ENCODE assay signal across 8 cellular contexts in genomic region chr6:89830385-89830809, GRCh38. TPM values are rescaled to one million over a fixed set of nuclear protein-coding genes. Genes with fewer than 3 reads are reported as not detected.
DNase-seq lines count a peak whose midpoint lies in the region; ATAC-seq, FAIRE-seq and TF ChIP-seq lines count a peak whose summit lies in the region.

No MANE protein-coding gene starts in this region.

- no peak for DNase-seq in activated naive CD4-positive, alpha-beta T cell treated with anti-CD3 and anti-CD28 coated beads, Interleukin-2, amount 10 ng/mL, durations not matched to agents 7 days and 5 days
- DNase-seq in activated naive CD4-positive, alpha-beta T cell treated with Interleukin-2 at 50 U/mL for 16 hours: no peak
- DNase-seq in activated T-helper 1 cell treated with anti-CD3 and anti-CD28 coated beads, Interleukin-12 subunit alpha, Interleukin-12 subunit beta, Interleukin-2, Interleukin-4 antibody, amounts not matched to agents 30 ng/mL and 10 ng/mL and 1 ng/mL, durations not matched to agents 14 hours and 24 hours and 36 hours (ENCODE audit: low spot score): no peak
- no peak for DNase-seq in HepG2 (ENCODE audit: low spot score)
- no peak for DNase-seq in upper lobe of left lung
- no peak for DNase-seq in cerebellar nuclear complex (lab: John Stamatoyannopoulos, UW)
- no peak for DNase-seq in HuH-7 (ENCODE audit: low spot score)
- no peak for DNase-seq in retina

- H3K27ac ChIP-seq in HepG2 (ENCODE audit: extremely low read length, insufficient read depth, low read length) (peak overlapping the region; percentile 71), upper lobe of left lung (peak overlapping the region in 3 of 4 donors; percentile 83 to 91 (median 83))

- FAIRE-seq in HepG2 (lab: Jason Lieb, UNC): no peak

- peaks cover 15% of the 10 kb centered on the region for H3K79me2 ChIP-seq in HepG2 (ENCODE audit: insufficient read depth, low read length)

- no peak for TF ChIP-seq CTCF in HepG2 (CRISPR knock-in tag; IDR thresholded peaks at IDR 0.05)
- TF ChIP-seq CTCF in upper lobe of left lung (IDR thresholded peaks at IDR 0.05): no peak

- peaks cover 21% of the 10 kb centered on the region for H3K4me1 ChIP-seq in HepG2 (ENCODE audit: insufficient read depth, low read length)
- H3K4me1 ChIP-seq in upper lobe of left lung: peaks cover 11 to 19% (median 13%) of the 10 kb centered on the region in 4 donors

- peak overlapping the region; percentile 84 for H3K9ac ChIP-seq in HepG2 (ENCODE audit: insufficient read depth, low read depth, low read length)

- TF ChIP-seq POLR2A in HepG2 (IDR thresholded peaks at IDR 0.05; ENCODE audit: insufficient read depth in 1 of 2, low read depth in 2 of 2, low read length in 2 of 2) (no peak), upper lobe of left lung (IDR thresholded peaks at IDR 0.05) (no peak)

- BruUV-seq in HepG2 (replicated peaks; lab: Mats Ljungman, UMichigan): no TSS peak

- intact Hi-C loops in activated T-helper 1 cell treated with anti-CD3 and anti-CD28 coated beads, Interleukin-12 subunit alpha, Interleukin-12 subunit beta, Interleukin-2, Interleukin-4 antibody, amounts not matched to agents 30 ng/mL and 10 ng/mL and 1 ng/mL, durations not matched to agents 14 hours and 24 hours and 36 hours (cut with micrococcal nuclease): no loop called here
- intact Hi-C loops in HepG2 (cut with micrococcal nuclease; ENCODE audit: unreplicated experiment): no loop called here

- H3K4me2 ChIP-seq in HepG2 (ENCODE audit: low read depth, low read length): peak overlapping the region; percentile 96

- H3K27me3 Mint-ChIP-seq in activated naive CD4-positive, alpha-beta T cell treated with anti-CD3 and anti-CD28 coated beads, Interleukin-2, amount 10 ng/mL, durations not matched to agents 7 days and 5 days: no peaks in the 10 kb centered on the region
- no peaks in the 10 kb centered on the region for H3K27me3 Mint-ChIP-seq in activated T-helper 1 cell treated with anti-CD3 and anti-CD28 coated beads, Interleukin-12 subunit alpha, Interleukin-12 subunit beta, Interleukin-2, Interleukin-4 antibody, amounts not matched to agents 30 ng/mL and 10 ng/mL and 1 ng/mL, durations not matched to agents 14 hours and 24 hours and 36 hours (ENCODE audit: insufficient read depth)

- CTCF ChIA-PET in activated naive CD4-positive, alpha-beta T cell treated with anti-CD3 and anti-CD28 coated beads, Interleukin-2, amount 10 ng/mL, durations not matched to agents 7 days and 5 days (lab: Charles Lee): no interaction called here
- CTCF ChIA-PET in HepG2 (lab: Yijun Ruan, JAX; ENCODE audit: low intra/inter-chr PET ratio, low total read pairs): no interaction called here

- H3K27me3 ChIP-seq in HepG2 (ENCODE audit: control insufficient read depth in 1 of 2, insufficient read depth in 2 of 2, low read length in 2 of 2) (no peaks in the 10 kb centered on the region), upper lobe of left lung (no peaks in the 10 kb centered on the region)

- TF ChIP-seq EP300 in HepG2 (IDR thresholded peaks at IDR 0.05; ENCODE audit: low read depth in 2 of 2, low read length in 2 of 2) (no peak), HepG2 (CRISPR knock-in tag; IDR thresholded peaks at IDR 0.05; ENCODE audit: borderline replicate concordance) (no peak), upper lobe of left lung (IDR thresholded peaks at IDR 0.05) (no peak)

- no peaks in the 10 kb centered on the region for H4K20me1 ChIP-seq in HepG2 (ENCODE audit: insufficient read depth, low read length)

- H2AFZ ChIP-seq in HepG2 (ENCODE audit: low read length): no peak overlapping the region

- no peak for TF ChIP-seq RAD21 in HepG2 (CRISPR knock-in tag; IDR thresholded peaks at IDR 0.05)

- ATAC-seq in HepG2 (no peak), upper lobe of left lung (ENCODE audit: low FRiP score in 2 of 2) (no peak)

- no peaks in the 10 kb centered on the region for H3K9me3 Mint-ChIP-seq in activated naive CD4-positive, alpha-beta T cell treated with anti-CD3 and anti-CD28 coated beads, Interleukin-2, amount 10 ng/mL, durations not matched to agents 7 days and 5 days
- no peaks in the 10 kb centered on the region for H3K9me3 Mint-ChIP-seq in activated T-helper 1 cell treated with anti-CD3 and anti-CD28 coated beads, Interleukin-12 subunit alpha, Interleukin-12 subunit beta, Interleukin-2, Interleukin-4 antibody, amounts not matched to agents 30 ng/mL and 10 ng/mL and 1 ng/mL, durations not matched to agents 14 hours and 24 hours and 36 hours

- peaks cover 44% of the 10 kb centered on the region for H3K36me3 Mint-ChIP-seq in activated naive CD4-positive, alpha-beta T cell treated with anti-CD3 and anti-CD28 coated beads, Interleukin-2, amount 10 ng/mL, durations not matched to agents 7 days and 5 days
- peaks cover 34% of the 10 kb centered on the region for H3K36me3 Mint-ChIP-seq in activated T-helper 1 cell treated with anti-CD3 and anti-CD28 coated beads, Interleukin-12 subunit alpha, Interleukin-12 subunit beta, Interleukin-2, Interleukin-4 antibody, amounts not matched to agents 30 ng/mL and 10 ng/mL and 1 ng/mL, durations not matched to agents 14 hours and 24 hours and 36 hours (ENCODE audit: low read depth)

- H3K9me3 ChIP-seq in HepG2 (ENCODE audit: low read length) (no peaks in the 10 kb centered on the region), upper lobe of left lung (no peaks in the 10 kb centered on the region)

- H3K4me1 Mint-ChIP-seq in activated naive CD4-positive, alpha-beta T cell treated with anti-CD3 and anti-CD28 coated beads, Interleukin-2, amount 10 ng/mL, durations not matched to agents 7 days and 5 days: peaks cover 45% of the 10 kb centered on the region
- peaks cover 29% of the 10 kb centered on the region for H3K4me1 Mint-ChIP-seq in activated T-helper 1 cell treated with anti-CD3 and anti-CD28 coated beads, Interleukin-12 subunit alpha, Interleukin-12 subunit beta, Interleukin-2, Interleukin-4 antibody, amounts not matched to agents 30 ng/mL and 10 ng/mL and 1 ng/mL, durations not matched to agents 14 hours and 24 hours and 36 hours (ENCODE audit: low read depth)

- peak overlapping the region; percentile 76 to 95 (median 80) for H3K4me3 ChIP-seq in HepG2 (replicated peaks in 1 of 3; ENCODE audit: insufficient read depth in 1 of 3, low read depth in 2 of 3, low read length in 3 of 3)
- H3K4me3 ChIP-seq in upper lobe of left lung: peak overlapping the region; percentile 68 to 90 (median 82)

- peak overlapping the region; percentile 99 for H3K27ac Mint-ChIP-seq in activated naive CD4-positive, alpha-beta T cell treated with anti-CD3 and anti-CD28 coated beads, Interleukin-2, amount 10 ng/mL, durations not matched to agents 7 days and 5 days
- H3K27ac Mint-ChIP-seq in activated T-helper 1 cell treated with anti-CD3 and anti-CD28 coated beads, Interleukin-12 subunit alpha, Interleukin-12 subunit beta, Interleukin-2, Interleukin-4 antibody, amounts not matched to agents 30 ng/mL and 10 ng/mL and 1 ng/mL, durations not matched to agents 14 hours and 24 hours and 36 hours: peak overlapping the region; percentile 91

- in situ Hi-C loops in HepG2 (cut with HindIII; ENCODE audit: extremely low pct_ligation_motif_present, low pct_unique_long_range_greater_than_20kb): no loop called here

- peak overlapping the region; percentile 99 for H3K4me3 Mint-ChIP-seq in activated naive CD4-positive, alpha-beta T cell treated with anti-CD3 and anti-CD28 coated beads, Interleukin-2, amount 10 ng/mL, durations not matched to agents 7 days and 5 days
- peak overlapping the region; percentile 97 for H3K4me3 Mint-ChIP-seq in activated T-helper 1 cell treated with anti-CD3 and anti-CD28 coated beads, Interleukin-12 subunit alpha, Interleukin-12 subunit beta, Interleukin-2, Interleukin-4 antibody, amounts not matched to agents 30 ng/mL and 10 ng/mL and 1 ng/mL, durations not matched to agents 14 hours and 24 hours and 36 hours

- POLR2A ChIA-PET in HepG2 (lab: Yijun Ruan, JAX): interaction anchor here (3.4 kb wide), 1 partner anchor 11 kb away, joined by 52 read pairs; the partner anchor contains the start of gene MDN1

- H3K36me3 ChIP-seq in HepG2 (replicated peaks in 1 of 2; ENCODE audit: control insufficient read depth in 1 of 2, insufficient read depth in 2 of 2, low read length in 2 of 2): no peaks in the 10 kb centered on the region; a peak in 1 of 5 replicates
- H3K36me3 ChIP-seq in upper lobe of left lung: peaks cover 0 to 14% (median 7%) of the 10 kb centered on the region in 4 donors

- WGBS in HepG2 (ENCODE audit: low lambda C conversion rate): 9% methylated on average over 8 of the region's 8 CpGs
- WGBS in upper lobe of left lung, 2 donors: 17 to 18% methylated on average over 8 of the region's 8 CpGs

RNA-seq across cellular contexts. Expression of gene CASP8AP2, which starts 0.7 kb away (rescaled TPM):
- 38.3 and 40.2 TPM in 2 replicates for total RNA-seq in activated T-helper 1 cell treated with anti-CD3 and anti-CD28 coated beads, Interleukin-12 subunit alpha, Interleukin-12 subunit beta, Interleukin-2, Interleukin-4 antibody, amounts not matched to agents 30 ng/mL and 10 ng/mL and 1 ng/mL, durations not matched to agents 14 hours and 24 hours and 36 hours
- 13.5 and 26.0 TPM in 2 replicates for total RNA-seq in HepG2 (2016; rRNA removed; fragmentation: Illumina TruSeq; extraction: Trizol)
- total RNA-seq in HepG2 (2016; cell fraction: cytosol; rRNA removed; fragmentation: Illumina TruSeq; extraction: Trizol; ENCODE audit: low read depth): 4.8 and 5.1 TPM in 2 replicates
- 13.7 and 22.7 TPM in 2 replicates for total RNA-seq in HepG2 (2016; cell fraction: insoluble cytoplasmic fraction; rRNA removed; fragmentation: Illumina TruSeq; extraction: Trizol)
- total RNA-seq in HepG2 (2016; cell fraction: membrane; rRNA removed; fragmentation: Illumina TruSeq; extraction: Trizol): 6.1 and 7.4 TPM in 2 replicates
- total RNA-seq in HepG2 (2016; cell fraction: nucleus; rRNA removed; fragmentation: Illumina TruSeq; extraction: Trizol): 19.0 and 20.0 TPM in 2 replicates
- 3.1 and 5.7 TPM in 2 replicates for polyA plus RNA-seq in HepG2 (2011; rRNA removed)
- 1.4 and 1.9 TPM in 2 replicates for polyA plus RNA-seq in HepG2 (2011; cell fraction: cytosol; rRNA removed)
- polyA plus RNA-seq in HepG2 (2011; cell fraction: nucleus; rRNA removed): 4.2 and 4.4 TPM in 2 replicates
- polyA plus RNA-seq in HepG2 (2012): 3.4 and 5.7 TPM in 2 replicates
- polyA plus RNA-seq in HepG2 (2016; cell fraction: cytosol; fragmentation: Illumina TruSeq; extraction: Trizol; ENCODE audit: low read depth): 0.18 and 0.38 TPM in 2 replicates
- 11.0 and 11.8 TPM in 2 replicates for polyA plus RNA-seq in HepG2 (2016; cell fraction: insoluble cytoplasmic fraction; fragmentation: Illumina TruSeq; extraction: Trizol; ENCODE audit: low read depth)
- polyA plus RNA-seq in HepG2 (2016; cell fraction: membrane; fragmentation: Illumina TruSeq; extraction: Trizol; ENCODE audit: low read depth): 0.56 and 0.65 TPM in 2 replicates
- 16.5 and 20.5 TPM in 2 replicates for polyA plus RNA-seq in HepG2 (2016; cell fraction: nucleus; fragmentation: Illumina TruSeq; extraction: Trizol; ENCODE audit: insufficient read depth, low read depth)
- 5.2 and 25.9 TPM in 2 replicates for polyA minus RNA-seq in HepG2 (2011; rRNA and poly(A)+ RNA removed; ENCODE audit: low replicate concordance)
- polyA minus RNA-seq in HepG2 (2011; cell fraction: cytosol; rRNA and poly(A)+ RNA removed): 6.1 and 7.5 TPM in 2 replicates
- 19.0 and 20.3 TPM in 2 replicates for polyA minus RNA-seq in HepG2 (2011; cell fraction: nucleus; rRNA and poly(A)+ RNA removed)
- 10 to 100 TPM in 4 of 6 donors, 1 to 10 TPM in 2; 9.6 to 26.5 (median 13.3) TPM for total RNA-seq in upper lobe of left lung

RNA-seq across cellular contexts. Expression of gene MDN1, which starts 10.8 kb away (rescaled TPM):
- total RNA-seq in activated T-helper 1 cell treated with anti-CD3 and anti-CD28 coated beads, Interleukin-12 subunit alpha, Interleukin-12 subunit beta, Interleukin-2, Interleukin-4 antibody, amounts not matched to agents 30 ng/mL and 10 ng/mL and 1 ng/mL, durations not matched to agents 14 hours and 24 hours and 36 hours: 74.6 and 77.9 TPM in 2 replicates
- 52.9 and 91.7 TPM in 2 replicates for total RNA-seq in HepG2 (2016; rRNA removed; fragmentation: Illumina TruSeq; extraction: Trizol)
- 7.3 and 11.1 TPM in 2 replicates for total RNA-seq in HepG2 (2016; cell fraction: cytosol; rRNA removed; fragmentation: Illumina TruSeq; extraction: Trizol; ENCODE audit: low read depth)
- 52.6 and 76.6 TPM in 2 replicates for total RNA-seq in HepG2 (2016; cell fraction: insoluble cytoplasmic fraction; rRNA removed; fragmentation: Illumina TruSeq; extraction: Trizol)
- total RNA-seq in HepG2 (2016; cell fraction: membrane; rRNA removed; fragmentation: Illumina TruSeq; extraction: Trizol): 17.5 and 20.1 TPM in 2 replicates
- total RNA-seq in HepG2 (2016; cell fraction: nucleus; rRNA removed; fragmentation: Illumina TruSeq; extraction: Trizol): 64.2 and 71.4 TPM in 2 replicates
- polyA plus RNA-seq in HepG2 (2011; rRNA removed): 16.8 and 18.8 TPM in 2 replicates
- polyA plus RNA-seq in HepG2 (2011; cell fraction: cytosol; rRNA removed): 6.1 and 10.1 TPM in 2 replicates
- 35.8 and 40.6 TPM in 2 replicates for polyA plus RNA-seq in HepG2 (2011; cell fraction: nucleus; rRNA removed)
- 20.4 and 25.7 TPM in 2 replicates for polyA plus RNA-seq in HepG2 (2012)
- 3.0 and 3.2 TPM in 2 replicates for polyA plus RNA-seq in HepG2 (2016; cell fraction: cytosol; fragmentation: Illumina TruSeq; extraction: Trizol; ENCODE audit: low read depth)
- polyA plus RNA-seq in HepG2 (2016; cell fraction: insoluble cytoplasmic fraction; fragmentation: Illumina TruSeq; extraction: Trizol; ENCODE audit: low read depth): 40.6 and 44.1 TPM in 2 replicates
- 6.7 and 7.0 TPM in 2 replicates for polyA plus RNA-seq in HepG2 (2016; cell fraction: membrane; fragmentation: Illumina TruSeq; extraction: Trizol; ENCODE audit: low read depth)
- 75.5 and 81.6 TPM in 2 replicates for polyA plus RNA-seq in HepG2 (2016; cell fraction: nucleus; fragmentation: Illumina TruSeq; extraction: Trizol; ENCODE audit: insufficient read depth, low read depth)
- polyA minus RNA-seq in HepG2 (2011; rRNA and poly(A)+ RNA removed; ENCODE audit: low replicate concordance): 25.6 and 26.9 TPM in 2 replicates
- polyA minus RNA-seq in HepG2 (2011; cell fraction: cytosol; rRNA and poly(A)+ RNA removed): 20.2 and 22.3 TPM in 2 replicates
- 56.1 and 67.4 TPM in 2 replicates for polyA minus RNA-seq in HepG2 (2011; cell fraction: nucleus; rRNA and poly(A)+ RNA removed)
- 10 to 100 TPM; 23.4 to 44.1 (median 29.6) TPM for total RNA-seq in upper lobe of left lung
